In the genomic region with DNA sequence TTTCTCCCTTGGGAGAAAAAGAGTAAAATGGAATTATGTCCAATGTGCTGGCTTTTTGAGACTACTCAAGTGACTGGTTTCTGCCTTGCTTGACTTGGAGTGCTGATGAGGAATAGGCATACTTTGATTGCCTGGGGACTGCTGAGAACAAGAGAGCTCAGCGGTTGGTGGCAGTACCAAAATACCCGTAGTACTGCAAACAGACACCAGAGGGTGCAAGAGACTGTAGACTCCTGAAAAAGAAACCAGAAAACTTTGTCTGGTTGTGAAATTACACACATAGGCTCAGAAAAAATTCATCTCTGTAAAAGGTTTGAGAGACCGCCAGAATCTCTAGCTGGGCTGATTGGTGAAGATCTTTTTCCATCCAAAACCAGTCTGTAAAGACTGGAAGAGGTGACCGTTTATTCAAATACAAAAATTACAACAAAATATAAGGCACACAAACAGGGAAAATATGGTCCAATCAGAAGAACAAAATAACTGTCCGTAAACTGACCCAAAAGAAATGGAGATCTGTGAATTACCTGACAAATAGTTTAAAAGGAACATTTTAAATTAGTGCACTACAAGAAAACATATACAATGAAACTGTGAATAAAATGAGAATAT, we compare ENCODE assay signal across 8 cellular contexts.
DNase-seq lines count a peak whose midpoint lies in the region; ATAC-seq lines count a peak whose summit lies in the region.

No MANE protein-coding gene starts in this region.

- ATAC-seq in GM19043 (IDR thresholded peaks at IDR 0.05; ENCODE audit: low read depth, unreplicated experiment), result peak; percentile 96
- peak; percentile 96 for ATAC-seq in HG03135 (IDR thresholded peaks at IDR 0.05; ENCODE audit: unreplicated experiment)

- DNase-seq in COR-L47 (lab: John Stamatoyannopoulos, UW) (peak; percentile 63), NCI-H446 treated with DMSO at 0.1 percent for 48 hours (lab: John Stamatoyannopoulos, UW) (peak; percentile 7), fibroblast of peridontal ligament (ENCODE audit: extremely low read depth) (peak; percentile 83), pons (ENCODE audit: low spot score) (peak; percentile 52), SHP77 treated with DMSO at 0.1 percent for 48 hours (lab: John Stamatoyannopoulos, UW) (no peak)
- peak; percentile 67 for DNase-seq in activated CD8-positive, alpha-beta memory T cell treated with anti-CD3 and anti-CD28 coated beads for 24 hours
